In genomic region chr10:81874878-81875679, GRCh38 we compare ENCODE assay signal across 9 cellular contexts. TPM values are rescaled to one million over a fixed set of nuclear protein-coding genes. Genes with fewer than 3 reads are reported as not detected.
DNase-seq lines count a peak whose midpoint lies in the region; ATAC-seq lines count a peak whose summit lies in the region.
"Had no signal": no experiment of that assay in that cellular context is flagged by ENCODE, and none has a peak within 500 bp of the region (broad histone marks: within the 10 kb centered on the region; RNA-seq: fewer than 3 reads in every experiment).

NRG3 (plus strand) TSS chr10:81875194.

- H3K36me3 ChIP-seq in ES-I3 (ENCODE audit: insufficient read depth, low read length) = no peaks in the 10 kb centered on the region
- no peaks in the 10 kb centered on the region for H3K36me3 ChIP-seq in endocrine pancreas (ENCODE audit: control insufficient read depth, insufficient read depth, low read length)

- H3K9me3 ChIP-seq in ES-I3 (ENCODE audit: control insufficient read depth, insufficient read depth, low read length) (no peaks in the 10 kb centered on the region; the same call in 1 of the 2 replicates), endocrine pancreas (ENCODE audit: control insufficient read depth, low read length) (no peaks in the 10 kb centered on the region)

- ATAC-seq in HG03097 (IDR thresholded peaks at IDR 0.05; ENCODE audit: low FRiP score, unreplicated experiment) (peak; percentile 29), HG02981 (IDR thresholded peaks at IDR 0.05; ENCODE audit: unreplicated experiment) (no peak)

- DNase-seq in occipital lobe (lab: John Stamatoyannopoulos, UW) = no peak
- DNase-seq in kidney glomerular epithelial cell (lab: John Stamatoyannopoulos, UW) = no peak
- no peak for DNase-seq in OCI-M1 (lab: John Stamatoyannopoulos, UW)
- no peak for DNase-seq in NCI-H1694 treated with DMSO at 0.1 percent for 48 hours (lab: John Stamatoyannopoulos, UW)

- H3K4me1 ChIP-seq in ES-I3 (ENCODE audit: insufficient read depth, low read length) (peaks cover 12% of the 10 kb centered on the region; the same call in 1 of the 2 replicates), endocrine pancreas (ENCODE audit: control insufficient read depth, insufficient read depth, low read length) (no peaks in the 10 kb centered on the region)

- no peaks in the 10 kb centered on the region for H3K27me3 ChIP-seq in endocrine pancreas (ENCODE audit: control insufficient read depth, insufficient read depth, low read length)

- H3K4me3 ChIP-seq in endocrine pancreas (ENCODE audit: control insufficient read depth, insufficient read depth, low read length) = peak within 1 kb of the TSS; percentile 23

- peak within 1 kb of the TSS; percentile 76 for H3K9ac ChIP-seq in ES-I3 (ENCODE audit: low read depth, low read length)
- peak within 1 kb of the TSS; percentile 27 for H3K9ac ChIP-seq in endocrine pancreas (ENCODE audit: control insufficient read depth, insufficient read depth, low read length)

RNA-seq across cellular contexts. Expression of gene NRG3, which starts in this region (rescaled TPM):
- total RNA-seq in occipital lobe = 23.1 TPM
- total RNA-seq: fibroblast of lung had no signal
